ENCODE assay signal across 1 cellular context in the genomic region with DNA sequence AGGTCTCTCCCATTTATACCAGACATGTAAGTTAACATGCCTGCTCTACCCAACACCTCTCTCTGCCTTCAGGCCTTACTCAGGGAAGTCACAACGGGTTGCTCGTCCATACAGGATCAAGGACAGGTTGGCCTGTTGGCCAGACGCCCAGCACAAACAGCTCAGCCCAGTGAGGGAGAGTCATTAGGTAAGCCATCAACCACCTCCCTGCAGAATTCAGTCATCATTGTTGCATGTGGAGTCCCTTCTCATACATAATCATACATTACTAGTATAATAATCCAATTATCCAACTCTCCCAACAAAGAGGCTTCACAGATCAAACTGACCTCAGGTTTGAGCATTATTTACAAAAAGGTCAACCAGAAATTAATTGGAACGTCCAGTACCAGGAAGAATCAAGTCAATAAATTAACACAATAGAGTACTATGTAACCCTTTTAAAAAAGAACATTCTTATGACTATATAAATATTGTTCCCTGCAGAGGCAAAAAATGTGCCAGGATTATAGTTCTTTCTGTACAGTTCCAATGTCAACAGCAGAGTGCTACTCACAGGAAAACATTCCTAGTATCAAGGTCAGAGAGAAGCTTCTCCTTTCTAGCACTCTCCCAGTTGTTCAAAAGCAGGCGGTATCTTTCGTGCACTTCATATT.
TF ChIP-seq lines count a peak whose summit lies in the region.

No MANE protein-coding gene starts in this region.

TF ChIP-seq in HepG2, 621 proteins besides CTCF, POLR2A, EP300 and RAD21 (continued from another document and continues in another):
- peak; percentile 45; the same call in 1 of the 2 replicates for TF ChIP-seq ZKSCAN8 (CRISPR knock-in tag; IDR thresholded peaks at IDR 0.05; ENCODE audit: borderline replicate concordance)
- TF ChIP-seq RBAK (CRISPR knock-in tag; IDR thresholded peaks at IDR 0.05) = no peak
- peak in 1 of 2 experiments; percentile 76; a peak in 3 of 4 replicates for TF ChIP-seq NR2F1 (CRISPR knock-in tag; IDR thresholded peaks at IDR 0.05)
- TF ChIP-seq, protein P1, sequence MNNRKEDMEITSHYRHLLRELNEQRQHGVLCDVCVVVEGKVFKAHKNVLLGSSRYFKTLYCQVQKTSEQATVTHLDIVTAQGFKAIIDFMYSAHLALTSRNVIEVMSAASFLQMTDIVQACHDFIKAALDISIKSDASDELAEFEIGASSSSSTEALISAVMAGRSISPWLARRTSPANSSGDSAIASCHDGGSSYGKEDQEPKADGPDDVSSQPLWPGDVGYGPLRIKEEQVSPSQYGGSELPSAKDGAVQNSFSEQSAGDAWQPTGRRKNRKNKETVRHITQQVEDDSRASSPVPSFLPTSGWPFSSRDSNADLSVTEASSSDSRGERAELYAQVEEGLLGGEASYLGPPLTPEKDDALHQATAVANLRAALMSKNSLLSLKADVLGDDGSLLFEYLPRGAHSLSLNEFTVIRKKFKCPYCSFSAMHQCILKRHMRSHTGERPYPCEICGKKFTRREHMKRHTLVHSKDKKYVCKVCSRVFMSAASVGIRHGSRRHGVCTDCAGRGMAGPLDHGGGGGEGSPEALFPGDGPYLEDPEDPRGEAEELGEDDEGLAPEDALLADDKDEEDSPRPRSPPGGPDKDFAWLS (CRISPR knock-in tag; IDR thresholded peaks at IDR 0.05; ENCODE audit: borderline replicate concordance) = no peak
- TF ChIP-seq PHF8 (CRISPR knock-in tag; IDR thresholded peaks at IDR 0.05) = peak; percentile 34; the same call in 1 of the 2 replicates
- TF ChIP-seq ZBTB20 (CRISPR knock-in tag; IDR thresholded peaks at IDR 0.05; ENCODE audit: borderline replicate concordance, low read depth) = no peak
- peak; percentile 82; the same call in 1 of the 2 replicates for TF ChIP-seq EHMT2 (IDR thresholded peaks at IDR 0.05; ENCODE audit: borderline replicate concordance, low read depth, low read length)
- TF ChIP-seq ZMYM3 (CRISPR knock-in tag; IDR thresholded peaks at IDR 0.05) = peak; percentile 53; the same call in 1 of the 2 replicates
- TF ChIP-seq DPF2 (CRISPR knock-in tag; IDR thresholded peaks at IDR 0.05; ENCODE audit: borderline replicate concordance, low read depth) = 0 out of 2 replicates have a peak, but pooled peaks have one; percentile 10
- peak; percentile 15; the same call in 1 of the 2 replicates for TF ChIP-seq IRF2 (CRISPR knock-in tag; IDR thresholded peaks at IDR 0.05)
- TF ChIP-seq NCOR1 (IDR thresholded peaks at IDR 0.05; ENCODE audit: borderline replicate concordance, low read length) = peak; percentile 72; the same call in 1 of the 2 replicates
- no peak for TF ChIP-seq SP4 (CRISPR knock-in tag; IDR thresholded peaks at IDR 0.05)
- no peak for TF ChIP-seq JDP2 (CRISPR knock-in tag; IDR thresholded peaks at IDR 0.05; ENCODE audit: borderline replicate concordance)
- peak; percentile 43; the same call in 1 of the 2 replicates for TF ChIP-seq ZNF501 (CRISPR knock-in tag; IDR thresholded peaks at IDR 0.05)
- TF ChIP-seq ZFX (CRISPR knock-in tag; IDR thresholded peaks at IDR 0.05; ENCODE audit: low read depth) = peak; percentile 51; the same call in 1 of the 2 replicates
- TF ChIP-seq ZNF614 (CRISPR knock-in tag; IDR thresholded peaks at IDR 0.05; ENCODE audit: borderline replicate concordance) = 0 out of 2 replicates have a peak, but pooled peaks have one; percentile 35
- TF ChIP-seq, protein P2, sequence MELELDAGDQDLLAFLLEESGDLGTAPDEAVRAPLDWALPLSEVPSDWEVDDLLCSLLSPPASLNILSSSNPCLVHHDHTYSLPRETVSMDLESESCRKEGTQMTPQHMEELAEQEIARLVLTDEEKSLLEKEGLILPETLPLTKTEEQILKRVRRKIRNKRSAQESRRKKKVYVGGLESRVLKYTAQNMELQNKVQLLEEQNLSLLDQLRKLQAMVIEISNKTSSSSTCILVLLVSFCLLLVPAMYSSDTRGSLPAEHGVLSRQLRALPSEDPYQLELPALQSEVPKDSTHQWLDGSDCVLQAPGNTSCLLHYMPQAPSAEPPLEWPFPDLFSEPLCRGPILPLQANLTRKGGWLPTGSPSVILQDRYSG (CRISPR knock-in tag; IDR thresholded peaks at IDR 0.05) = no peak
- 0 out of 2 replicates have a peak, but pooled peaks have one; percentile 28 for TF ChIP-seq DMAP1 (CRISPR knock-in tag; IDR thresholded peaks at IDR 0.05)
- peak; percentile 42; the same call in 1 of the 2 replicates for TF ChIP-seq ZFY (CRISPR knock-in tag; IDR thresholded peaks at IDR 0.05)
- TF ChIP-seq, protein P3, sequence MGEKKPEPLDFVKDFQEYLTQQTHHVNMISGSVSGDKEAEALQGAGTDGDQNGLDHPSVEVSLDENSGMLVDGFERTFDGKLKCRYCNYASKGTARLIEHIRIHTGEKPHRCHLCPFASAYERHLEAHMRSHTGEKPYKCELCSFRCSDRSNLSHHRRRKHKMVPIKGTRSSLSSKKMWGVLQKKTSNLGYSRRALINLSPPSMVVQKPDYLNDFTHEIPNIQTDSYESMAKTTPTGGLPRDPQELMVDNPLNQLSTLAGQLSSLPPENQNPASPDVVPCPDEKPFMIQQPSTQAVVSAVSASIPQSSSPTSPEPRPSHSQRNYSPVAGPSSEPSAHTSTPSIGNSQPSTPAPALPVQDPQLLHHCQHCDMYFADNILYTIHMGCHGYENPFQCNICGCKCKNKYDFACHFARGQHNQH (CRISPR knock-in tag; IDR thresholded peaks at IDR 0.05) = 0 out of 2 replicates have a peak, but pooled peaks have one; percentile 58
- peak; percentile 60 for TF ChIP-seq BCL6 (CRISPR knock-in tag; IDR thresholded peaks at IDR 0.05)
- 0 out of 2 replicates have a peak, but pooled peaks have one; percentile 42 for TF ChIP-seq FOXJ3 (CRISPR knock-in tag; IDR thresholded peaks at IDR 0.05; ENCODE audit: borderline replicate concordance)
- TF ChIP-seq SMARCE1 (IDR thresholded peaks at IDR 0.05; ENCODE audit: borderline replicate concordance) = no peak
- peak; percentile 26; the same call in 1 of the 2 replicates for TF ChIP-seq RXRB (CRISPR knock-in tag; IDR thresholded peaks at IDR 0.05; ENCODE audit: borderline replicate concordance)
- peak; percentile 58 for TF ChIP-seq FOSL2 (CRISPR knock-in tag; IDR thresholded peaks at IDR 0.05)
- TF ChIP-seq, protein P4, sequence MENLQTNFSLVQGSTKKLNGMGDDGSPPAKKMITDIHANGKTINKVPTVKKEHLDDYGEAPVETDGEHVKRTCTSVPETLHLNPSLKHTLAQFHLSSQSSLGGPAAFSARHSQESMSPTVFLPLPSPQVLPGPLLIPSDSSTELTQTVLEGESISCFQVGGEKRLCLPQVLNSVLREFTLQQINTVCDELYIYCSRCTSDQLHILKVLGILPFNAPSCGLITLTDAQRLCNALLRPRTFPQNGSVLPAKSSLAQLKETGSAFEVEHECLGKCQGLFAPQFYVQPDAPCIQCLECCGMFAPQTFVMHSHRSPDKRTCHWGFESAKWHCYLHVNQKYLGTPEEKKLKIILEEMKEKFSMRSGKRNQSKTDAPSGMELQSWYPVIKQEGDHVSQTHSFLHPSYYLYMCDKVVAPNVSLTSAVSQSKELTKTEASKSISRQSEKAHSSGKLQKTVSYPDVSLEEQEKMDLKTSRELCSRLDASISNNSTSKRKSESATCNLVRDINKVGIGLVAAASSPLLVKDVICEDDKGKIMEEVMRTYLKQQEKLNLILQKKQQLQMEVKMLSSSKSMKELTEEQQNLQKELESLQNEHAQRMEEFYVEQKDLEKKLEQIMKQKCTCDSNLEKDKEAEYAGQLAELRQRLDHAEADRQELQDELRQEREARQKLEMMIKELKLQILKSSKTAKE (CRISPR knock-in tag; IDR thresholded peaks at IDR 0.05; ENCODE audit: borderline replicate concordance) = 0 out of 2 replicates have a peak, but pooled peaks have one; percentile 7
- peak; percentile 69; the same call in 1 of the 2 replicates for TF ChIP-seq RCOR2 (CRISPR knock-in tag; IDR thresholded peaks at IDR 0.05)
- TF ChIP-seq, protein P5, sequence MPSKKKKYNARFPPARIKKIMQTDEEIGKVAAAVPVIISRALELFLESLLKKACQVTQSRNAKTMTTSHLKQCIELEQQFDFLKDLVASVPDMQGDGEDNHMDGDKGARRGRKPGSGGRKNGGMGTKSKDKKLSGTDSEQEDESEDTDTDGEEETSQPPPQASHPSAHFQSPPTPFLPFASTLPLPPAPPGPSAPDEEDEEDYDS (CRISPR knock-in tag; IDR thresholded peaks at IDR 0.05) = peak; percentile 43; the same call in 1 of the 2 replicates
- TF ChIP-seq ZNF83 (CRISPR knock-in tag; IDR thresholded peaks at IDR 0.05; ENCODE audit: borderline replicate concordance) = no peak
- TF ChIP-seq, protein P6, sequence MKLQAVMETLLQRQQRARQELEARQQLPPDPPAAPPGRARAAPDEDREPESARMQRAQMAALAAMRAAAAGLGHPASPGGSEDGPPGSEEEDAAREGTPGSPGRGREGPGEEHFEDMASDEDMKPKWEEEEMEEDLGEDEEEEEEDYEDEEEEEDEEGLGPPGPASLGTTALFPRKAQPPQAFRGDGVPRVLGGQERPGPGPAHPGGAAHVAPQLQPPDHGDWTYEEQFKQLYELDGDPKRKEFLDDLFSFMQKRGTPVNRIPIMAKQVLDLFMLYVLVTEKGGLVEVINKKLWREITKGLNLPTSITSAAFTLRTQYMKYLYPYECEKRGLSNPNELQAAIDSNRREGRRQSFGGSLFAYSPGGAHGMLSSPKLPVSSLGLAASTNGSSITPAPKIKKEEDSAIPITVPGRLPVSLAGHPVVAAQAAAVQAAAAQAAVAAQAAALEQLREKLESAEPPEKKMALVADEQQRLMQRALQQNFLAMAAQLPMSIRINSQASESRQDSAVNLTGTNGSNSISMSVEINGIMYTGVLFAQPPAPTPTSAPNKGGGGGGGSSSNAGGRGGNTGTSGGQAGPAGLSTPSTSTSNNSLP (IDR thresholded peaks at IDR 0.05; ENCODE audit: low read depth, low read length) = peak; percentile 81
- TF ChIP-seq, protein P7, sequence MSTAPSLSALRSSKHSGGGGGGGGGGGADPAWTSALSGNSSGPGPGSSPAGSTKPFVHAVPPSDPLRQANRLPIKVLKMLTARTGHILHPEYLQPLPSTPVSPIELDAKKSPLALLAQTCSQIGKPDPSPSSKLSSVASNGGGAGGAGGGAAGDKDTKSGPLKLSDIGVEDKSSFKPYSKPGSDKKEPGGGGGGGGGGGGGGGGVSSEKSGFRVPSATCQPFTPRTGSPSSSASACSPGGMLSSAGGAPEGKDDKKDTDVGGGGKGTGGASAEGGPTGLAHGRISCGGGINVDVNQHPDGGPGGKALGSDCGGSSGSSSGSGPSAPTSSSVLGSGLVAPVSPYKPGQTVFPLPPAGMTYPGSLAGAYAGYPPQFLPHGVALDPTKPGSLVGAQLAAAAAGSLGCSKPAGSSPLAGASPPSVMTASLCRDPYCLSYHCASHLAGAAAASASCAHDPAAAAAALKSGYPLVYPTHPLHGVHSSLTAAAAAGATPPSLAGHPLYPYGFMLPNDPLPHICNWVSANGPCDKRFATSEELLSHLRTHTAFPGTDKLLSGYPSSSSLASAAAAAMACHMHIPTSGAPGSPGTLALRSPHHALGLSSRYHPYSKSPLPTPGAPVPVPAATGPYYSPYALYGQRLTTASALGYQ (CRISPR knock-in tag; IDR thresholded peaks at IDR 0.05) = peak; percentile 67
- peak; percentile 61; the same call in 1 of the 2 replicates for TF ChIP-seq TARDBP (CRISPR knock-in tag; IDR thresholded peaks at IDR 0.05)
- no peak for TF ChIP-seq SRY (CRISPR knock-in tag; IDR thresholded peaks at IDR 0.05)
- peak; percentile 28; the same call in 1 of the 2 replicates for TF ChIP-seq ELF1 (CRISPR knock-in tag; IDR thresholded peaks at IDR 0.05)
- peak; percentile 60 for TF ChIP-seq GATAD2A (CRISPR knock-in tag; IDR thresholded peaks at IDR 0.05)
- TF ChIP-seq SALL1 (CRISPR knock-in tag; IDR thresholded peaks at IDR 0.05) = peak; percentile 93
- no peak for TF ChIP-seq ZNF232 (CRISPR knock-in tag; IDR thresholded peaks at IDR 0.05; ENCODE audit: borderline replicate concordance)
- TF ChIP-seq NR1H2 (CRISPR knock-in tag; IDR thresholded peaks at IDR 0.05; ENCODE audit: borderline replicate concordance, low read depth) = no peak
- no peak; the same call in 1 of the 2 replicates for TF ChIP-seq ZNF792 (CRISPR knock-in tag; IDR thresholded peaks at IDR 0.05)
- TF ChIP-seq, protein P8, sequence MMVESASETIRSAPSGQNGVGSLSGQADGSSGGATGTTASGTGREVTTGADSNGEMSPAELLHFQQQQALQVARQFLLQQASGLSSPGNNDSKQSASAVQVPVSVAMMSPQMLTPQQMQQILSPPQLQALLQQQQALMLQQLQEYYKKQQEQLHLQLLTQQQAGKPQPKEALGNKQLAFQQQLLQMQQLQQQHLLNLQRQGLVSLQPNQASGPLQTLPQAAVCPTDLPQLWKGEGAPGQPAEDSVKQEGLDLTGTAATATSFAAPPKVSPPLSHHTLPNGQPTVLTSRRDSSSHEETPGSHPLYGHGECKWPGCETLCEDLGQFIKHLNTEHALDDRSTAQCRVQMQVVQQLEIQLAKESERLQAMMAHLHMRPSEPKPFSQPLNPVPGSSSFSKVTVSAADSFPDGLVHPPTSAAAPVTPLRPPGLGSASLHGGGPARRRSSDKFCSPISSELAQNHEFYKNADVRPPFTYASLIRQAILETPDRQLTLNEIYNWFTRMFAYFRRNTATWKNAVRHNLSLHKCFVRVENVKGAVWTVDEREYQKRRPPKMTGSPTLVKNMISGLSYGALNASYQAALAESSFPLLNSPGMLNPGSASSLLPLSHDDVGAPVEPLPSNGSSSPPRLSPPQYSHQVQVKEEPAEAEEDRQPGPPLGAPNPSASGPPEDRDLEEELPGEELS (CRISPR knock-in tag; IDR thresholded peaks at IDR 0.05) = 0 out of 2 replicates have a peak, but pooled peaks have one; percentile 33
- peak; percentile 63 for TF ChIP-seq ZNF331 (CRISPR knock-in tag; IDR thresholded peaks at IDR 0.05)
- TF ChIP-seq KDM2A (CRISPR knock-in tag; IDR thresholded peaks at IDR 0.05; ENCODE audit: borderline replicate concordance, low read depth) = peak; percentile 48; the same call in 1 of the 2 replicates
- TF ChIP-seq, protein P9, sequence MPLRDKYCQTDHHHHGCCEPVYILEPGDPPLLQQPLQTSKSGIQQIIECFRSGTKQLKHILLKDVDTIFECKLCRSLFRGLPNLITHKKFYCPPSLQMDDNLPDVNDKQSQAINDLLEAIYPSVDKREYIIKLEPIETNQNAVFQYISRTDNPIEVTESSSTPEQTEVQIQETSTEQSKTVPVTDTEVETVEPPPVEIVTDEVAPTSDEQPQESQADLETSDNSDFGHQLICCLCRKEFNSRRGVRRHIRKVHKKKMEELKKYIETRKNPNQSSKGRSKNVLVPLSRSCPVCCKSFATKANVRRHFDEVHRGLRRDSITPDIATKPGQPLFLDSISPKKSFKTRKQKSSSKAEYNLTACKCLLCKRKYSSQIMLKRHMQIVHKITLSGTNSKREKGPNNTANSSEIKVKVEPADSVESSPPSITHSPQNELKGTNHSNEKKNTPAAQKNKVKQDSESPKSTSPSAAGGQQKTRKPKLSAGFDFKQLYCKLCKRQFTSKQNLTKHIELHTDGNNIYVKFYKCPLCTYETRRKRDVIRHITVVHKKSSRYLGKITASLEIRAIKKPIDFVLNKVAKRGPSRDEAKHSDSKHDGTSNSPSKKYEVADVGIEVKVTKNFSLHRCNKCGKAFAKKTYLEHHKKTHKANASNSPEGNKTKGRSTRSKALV (CRISPR knock-in tag; IDR thresholded peaks at IDR 0.05) = 0 out of 2 replicates have a peak, but pooled peaks have one; percentile 47
- TF ChIP-seq ZFYVE20 (CRISPR knock-in tag; IDR thresholded peaks at IDR 0.05; ENCODE audit: borderline replicate concordance, low read depth) = no peak
- TF ChIP-seq FOXA3 (CRISPR knock-in tag; IDR thresholded peaks at IDR 0.05) = peak; percentile 89
- no peak for TF ChIP-seq ZSCAN31 (CRISPR knock-in tag; IDR thresholded peaks at IDR 0.05; ENCODE audit: low read depth)
- 0 out of 2 replicates have a peak, but pooled peaks have one; percentile 33 for TF ChIP-seq KDM3A (CRISPR knock-in tag; IDR thresholded peaks at IDR 0.05; ENCODE audit: low read depth)
- TF ChIP-seq ERF (CRISPR knock-in tag; IDR thresholded peaks at IDR 0.05) = peak; percentile 77; the same call in 1 of the 2 replicates
- 0 out of 2 replicates have a peak, but pooled peaks have one; percentile 4 for TF ChIP-seq KDM6A (CRISPR knock-in tag; IDR thresholded peaks at IDR 0.05; ENCODE audit: low read depth)
- 0 out of 2 replicates have a peak, but pooled peaks have one; percentile 47 for TF ChIP-seq TP53 (CRISPR knock-in tag; conservative IDR thresholded peaks at IDR 0.05)
